2 cellular contexts compared by ENCODE assay signal in genomic region chr20:3795511-3796468, GRCh38.
A peak's percentile ranks its signal among the peaks of the same experiment; 100 is the strongest.
TF ChIP-seq lines count a peak whose summit lies in the region.

Gene CDC25B (plus strand): TSS chr20:3796310. CDS start chr20:3796532, 222 bp downstream.

TF ChIP-seq in IMR-90, 13 proteins besides CTCF, POLR2A, EP300 and RAD21:
- peak; percentile 92 for TF ChIP-seq RCOR1 (IDR thresholded peaks at IDR 0.05; ENCODE audit: insufficient replicate concordance, low read length)
- TF ChIP-seq MAZ (IDR thresholded peaks at IDR 0.05; ENCODE audit: borderline replicate concordance, low read depth, low read length): peak; percentile 46; the same call in 1 of the 2 replicates
- TF ChIP-seq MAFK (IDR thresholded peaks at IDR 0.05; ENCODE audit: low read depth, low read length): no peak
- 0 out of 2 replicates have a peak, but pooled peaks have one; percentile 6 for TF ChIP-seq MXI1 (IDR thresholded peaks at IDR 0.05; ENCODE audit: borderline replicate concordance, low read depth, low read length)
- TF ChIP-seq, protein P1, sequence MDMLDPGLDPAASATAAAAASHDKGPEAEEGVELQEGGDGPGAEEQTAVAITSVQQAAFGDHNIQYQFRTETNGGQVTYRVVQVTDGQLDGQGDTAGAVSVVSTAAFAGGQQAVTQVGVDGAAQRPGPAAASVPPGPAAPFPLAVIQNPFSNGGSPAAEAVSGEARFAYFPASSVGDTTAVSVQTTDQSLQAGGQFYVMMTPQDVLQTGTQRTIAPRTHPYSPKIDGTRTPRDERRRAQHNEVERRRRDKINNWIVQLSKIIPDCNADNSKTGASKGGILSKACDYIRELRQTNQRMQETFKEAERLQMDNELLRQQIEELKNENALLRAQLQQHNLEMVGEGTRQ (IDR thresholded peaks at IDR 0.05; ENCODE audit: low read depth, low read length): peak; percentile 43

TF ChIP-seq in endothelial cell of umbilical vein, 7 proteins besides CTCF, POLR2A, EP300 and RAD21:
- peak; percentile 57 for TF ChIP-seq POLR2AphosphoS5 (IDR thresholded peaks at IDR 0.05; ENCODE audit: insufficient read depth, low read depth, low read length)
- TF ChIP-seq FOS (IDR thresholded peaks at IDR 0.05; ENCODE audit: borderline replicate concordance, insufficient read depth, low read length): no peak
